Comparison of ENCODE assay signal across 8 cellular contexts in the genomic region with DNA sequence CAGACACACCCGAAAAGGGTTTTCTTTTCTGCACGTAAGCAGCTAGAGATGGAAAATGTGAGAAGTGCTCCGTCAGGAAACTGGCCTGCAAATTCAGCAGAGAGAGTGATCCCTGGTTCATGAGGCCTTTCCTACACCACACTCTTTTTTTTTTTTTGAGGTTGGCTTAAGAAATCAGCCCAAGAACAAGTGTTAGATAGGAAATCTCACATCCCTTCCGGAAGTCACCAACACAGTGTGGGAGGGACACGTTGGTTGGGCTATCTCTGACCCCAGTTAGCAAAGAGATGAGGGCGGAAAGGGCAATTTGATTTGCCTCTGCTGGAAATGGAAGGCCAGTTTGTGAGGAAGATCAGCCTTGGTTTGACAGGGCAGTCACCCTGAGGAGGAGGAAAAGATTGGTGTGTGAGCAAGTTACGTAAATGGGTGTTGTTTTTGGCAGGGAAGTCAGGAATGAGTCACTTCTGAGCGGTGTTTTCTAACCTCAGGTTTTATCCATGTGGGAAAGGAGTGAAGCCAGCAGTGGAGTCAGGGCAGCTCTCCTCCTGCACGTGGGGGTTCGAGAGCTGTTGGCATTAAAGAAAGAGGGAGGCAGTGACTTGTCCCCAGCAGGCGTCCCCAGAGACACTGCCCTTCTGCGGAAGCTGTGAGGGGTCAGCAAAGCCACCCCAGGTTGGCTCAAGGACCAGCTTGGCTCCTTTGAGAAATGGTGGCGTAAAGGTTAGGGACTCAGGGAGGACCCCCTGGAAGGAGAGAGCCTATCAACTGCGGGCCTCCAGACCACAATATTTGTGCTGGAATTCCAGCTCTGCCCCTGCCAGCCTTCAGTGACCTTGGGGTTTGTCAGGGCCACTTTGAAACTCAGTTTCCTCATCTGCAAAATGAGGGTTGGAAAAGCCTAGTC.
A peak's percentile ranks its signal among the peaks of the same experiment; 100 is the strongest.
DNase-seq lines count a peak whose midpoint lies in the region; ATAC-seq and TF ChIP-seq lines count a peak whose summit lies in the region.

No MANE protein-coding gene starts in this region.

- ATAC-seq in GM18861 (IDR thresholded peaks at IDR 0.05; ENCODE audit: unreplicated experiment), result no peak

- TF ChIP-seq CTCF in BE2C (IDR thresholded peaks at IDR 0.05; ENCODE audit: low read depth, low read length), result no peak

- peaks cover 13% of the 10 kb centered on the region for H3K36me3 Mint-ChIP-seq in IgD-negative memory B cell

- H3K4me1 Mint-ChIP-seq in IgD-negative memory B cell, result peaks cover 5 to 9% (median 7%) of the 10 kb centered on the region in 3 donors

- H3K4me1 ChIP-seq in BE2C, result peaks cover 4% of the 10 kb centered on the region; the same call in 1 of the 2 replicates

- no peaks in the 10 kb centered on the region for H3K27me3 ChIP-seq in BE2C

- DNase-seq in AG08395 (ENCODE audit: low spot score) (peak; percentile 94), glomerular visceral epithelial cell (ENCODE audit: extremely low spot score) (peak; percentile 93), renal cortical epithelial cell (ENCODE audit: low read depth) (peak; percentile 99), BE2C (no peak), NCI-H1105 treated with DMSO at 0.1 percent for 48 hours (lab: John Stamatoyannopoulos, UW) (no peak)
- DNase-seq in activated T-cell treated with anti-CD3 and anti-CD28 coated beads, Interleukin-2, amount 50 U/mL, for 48 hours, result peak; percentile 50 to 51

- H3K9me3 ChIP-seq in BE2C, result no peaks in the 10 kb centered on the region

- peak overlapping the region in 1 of 4 donors; percentile 32 for H3K4me3 Mint-ChIP-seq in IgD-negative memory B cell

- H3K27me3 Mint-ChIP-seq in IgD-negative memory B cell, result no peaks in the 10 kb centered on the region

- peak overlapping the region in 2 of 3 donors; percentile 52 to 76 for H3K27ac Mint-ChIP-seq in IgD-negative memory B cell

- H3K9me3 Mint-ChIP-seq in IgD-negative memory B cell, result no peaks in the 10 kb centered on the region

- no peaks in the 10 kb centered on the region; the same call in 1 of the 2 replicates for H3K36me3 ChIP-seq in BE2C

- no peak overlapping the region for H3K4me3 ChIP-seq in BE2C (ENCODE audit: low read depth, low read length)

Comparison
In these comparisons a context has a peak if more than half of its experiments do, and no peak if none do; other contexts are left out.
1. DNase-seq: peak in AG08395 (single experiment), activated T-cell treated with anti-CD3 and anti-CD28 coated beads, Interleukin-2, amount 50 U/mL, for 48 hours (2 of 2), glomerular visceral epithelial cell (single experiment) and renal cortical epithelial cell (single experiment); none in BE2C (single experiment) and NCI-H1105 treated with DMSO at 0.1 percent for 48 hours (single experiment).